In the genomic region with DNA sequence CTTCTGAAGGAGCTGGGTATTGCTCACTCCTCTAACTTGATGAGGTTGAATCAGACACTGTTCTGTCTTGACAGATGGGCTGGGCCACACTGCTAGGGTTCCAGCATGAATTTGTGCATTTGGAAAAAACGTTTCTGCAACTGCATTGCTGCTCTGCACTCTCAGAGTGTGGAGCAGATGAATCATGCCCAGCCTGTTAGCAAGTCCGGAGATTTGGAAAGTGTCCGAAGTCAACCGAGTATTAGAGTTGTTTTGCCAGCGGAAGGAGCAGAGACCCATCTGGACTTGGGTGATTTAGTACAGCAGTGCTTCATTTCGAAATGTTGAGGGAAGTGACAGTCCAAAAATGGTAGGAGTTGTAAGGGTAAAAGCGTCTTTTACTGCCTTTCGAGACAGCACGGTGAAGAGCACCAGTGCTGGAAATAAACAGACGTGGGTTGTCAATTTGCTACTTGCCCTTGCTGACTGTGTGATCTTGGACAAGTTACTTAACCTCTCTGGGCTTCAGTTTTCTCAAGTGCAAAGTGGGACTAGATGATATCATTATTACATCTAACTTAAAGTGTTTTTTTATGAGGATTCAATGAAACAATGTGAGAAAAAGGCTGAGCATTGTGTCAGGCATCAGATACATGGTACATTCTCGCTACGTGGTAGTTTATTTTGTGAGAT, we compare ENCODE assay signal across 10 cellular contexts.
DNase-seq lines count a peak whose midpoint lies in the region; ATAC-seq and TF ChIP-seq lines count a peak whose summit lies in the region.
"Had no signal": no experiment of that assay in that cellular context is flagged by ENCODE, and none has a peak within 500 bp of the region (broad histone marks: within the 10 kb centered on the region; RNA-seq: fewer than 3 reads in every experiment).

No MANE protein-coding gene starts in this region.

- peak; percentile 60 to 66 for ATAC-seq in gastrocnemius medialis

- intact Hi-C loops in gastrocnemius medialis (cut with DNase I; ENCODE audit: low total_unique reads) = no loop called here

- H3K4me3 ChIP-seq in foreskin fibroblast (ENCODE audit: low read depth in 1 of 2, low read length in 2 of 2) (peak overlapping the region in 1 of 2 donors; percentile 16), gastrocnemius medialis (no peak overlapping the region)
- no peak overlapping the region for H3K4me3 ChIP-seq in effector memory CD4-positive, alpha-beta T cell (ENCODE audit: insufficient read depth, low read depth, low read length, poor library complexity, severe bottlenecking)

- TF ChIP-seq POLR2A in gastrocnemius medialis (IDR thresholded peaks at IDR 0.05) = no peak

- no peaks in the 10 kb centered on the region for H3K4me1 ChIP-seq in gastrocnemius medialis
- H3K4me1 ChIP-seq in effector memory CD4-positive, alpha-beta T cell (ENCODE audit: control insufficient read depth, insufficient read depth, low read length, poor library complexity, severe bottlenecking) = no peaks in the 10 kb centered on the region

- DNase-seq in ELR (ENCODE audit: low read depth) (peak; percentile 87), RWPE1 (ENCODE audit: low spot score) (no peak), foreskin fibroblast (peak; percentile 95 to 96), gastrocnemius medialis (peak; percentile 19 to 55), NCI-H524 treated with DMSO at 0.1 percent for 48 hours (lab: John Stamatoyannopoulos, UW) (no peak), T-helper 2 cell (no peak)
- no peak for DNase-seq in effector memory CD4-positive, alpha-beta T cell
- DNase-seq in effector CD4-positive, alpha-beta T cell = no peak
- DNase-seq: activated effector memory CD4-positive, alpha-beta T cell treated with anti-CD3 and anti-CD28 coated beads, Interleukin-2, amount 50 U/mL, for 16 hours; substantia nigra had no signal

- POLR2A ChIA-PET in RWPE1 (lab: Yijun Ruan, JAX; ENCODE audit: low non-redundant PET) = no interaction called here

- no peaks in the 10 kb centered on the region for H3K36me3 ChIP-seq in gastrocnemius medialis
- no peaks in the 10 kb centered on the region for H3K36me3 ChIP-seq in effector memory CD4-positive, alpha-beta T cell (ENCODE audit: control insufficient read depth, insufficient read depth, low read length)

- H3K27ac ChIP-seq in RWPE1 (peak overlapping the region; percentile 64), gastrocnemius medialis (no peak overlapping the region)
- H3K27ac ChIP-seq in effector memory CD4-positive, alpha-beta T cell (ENCODE audit: insufficient read depth, low read length, poor library complexity, severe bottlenecking) = no peak overlapping the region

- in situ Hi-C loops in gastrocnemius medialis (cut with MboI; ENCODE audit: low sequenced_read_pairs in 4 of 4) = no loop called here

- H3K9me3 ChIP-seq in gastrocnemius medialis = no peaks in the 10 kb centered on the region
- no peaks in the 10 kb centered on the region for H3K9me3 ChIP-seq in effector memory CD4-positive, alpha-beta T cell (ENCODE audit: control insufficient read depth, low read length)

- H3K27me3 ChIP-seq in gastrocnemius medialis = no peaks in the 10 kb centered on the region
- H3K27me3 ChIP-seq in effector memory CD4-positive, alpha-beta T cell (replicated peaks; ENCODE audit: control insufficient read depth, insufficient read depth, low read length, poor library complexity, severe bottlenecking) = no peaks in the 10 kb centered on the region

- no peak for TF ChIP-seq CTCF in RWPE1 (conservative IDR thresholded peaks at IDR 0.05; ENCODE audit: low read depth)
- TF ChIP-seq CTCF in foreskin fibroblast (IDR thresholded peaks at IDR 0.05; ENCODE audit: low read depth, low read length) = no peak
- TF ChIP-seq CTCF in gastrocnemius medialis (IDR thresholded peaks at IDR 0.05 in 4 of 5, conservative IDR thresholded peaks at IDR 0.05 in 1 of 5) = no peak

- CTCF ChIA-PET in RWPE1 (lab: Yijun Ruan, JAX) = no interaction called here

Comparison
In these comparisons a context has a peak if more than half of its experiments do, and no peak if none do; other contexts are left out.
1. DNase-seq: peak in ELR (single experiment), foreskin fibroblast (2 of 2) and gastrocnemius medialis (2 of 2); none in RWPE1 (single experiment), effector memory CD4-positive, alpha-beta T cell (0 of 3), effector CD4-positive, alpha-beta T cell (single experiment), NCI-H524 treated with DMSO at 0.1 percent for 48 hours (single experiment) and T-helper 2 cell (0 of 5).